ENCODE assay signal across 11 cellular contexts in genomic region chr16:85988723-85989313, GRCh38.
DNase-seq lines count a peak whose midpoint lies in the region; ATAC-seq and TF ChIP-seq lines count a peak whose summit lies in the region.
"Had no signal": no experiment of that assay in that cellular context is flagged by ENCODE, and none has a peak within 500 bp of the region (broad histone marks: within the 10 kb centered on the region; RNA-seq: fewer than 3 reads in every experiment).

No MANE protein-coding gene starts in this region.

- peaks cover 100% of the 10 kb centered on the region for H3K4me1 ChIP-seq in DOHH2 (ENCODE audit: control insufficient read depth, low read length)
- no peaks in the 10 kb centered on the region for H3K4me1 ChIP-seq in testis
- no peaks in the 10 kb centered on the region for H3K4me1 ChIP-seq in HAP-1

- peaks cover 3% of the 10 kb centered on the region; the same call in 1 of the 2 replicates for H3K27me3 ChIP-seq in DOHH2 (ENCODE audit: control insufficient read depth, low read length)
- H3K27me3 ChIP-seq in testis, result no peaks in the 10 kb centered on the region
- peaks cover 38% of the 10 kb centered on the region for H3K27me3 ChIP-seq in HAP-1 (ENCODE audit: low read depth)

- in situ Hi-C loops in HAP-1 (cut with MboI; ENCODE audit: low sequenced_read_pairs) (loop anchor here (5.0 kb wide), 1 partner anchor 167 kb away; no protein-coding TSS in a partner anchor), G401 (cut with HindIII; ENCODE audit: low sequenced_read_pairs) (no loop called here)

- H3K36me3 Mint-ChIP-seq in activated naive CD8-positive, alpha-beta T cell treated with anti-CD3 and anti-CD28 coated beads, Interleukin-2, amount 10 ng/mL, durations not matched to agents 7 days and 5 days, result no peaks in the 10 kb centered on the region

- peaks cover 33% of the 10 kb centered on the region for H3F3A ChIP-seq in DOHH2 (ENCODE audit: control insufficient read depth, insufficient read depth)

- peaks cover 40% of the 10 kb centered on the region for H3K4me1 Mint-ChIP-seq in activated naive CD8-positive, alpha-beta T cell treated with anti-CD3 and anti-CD28 coated beads, Interleukin-2, amount 10 ng/mL, durations not matched to agents 7 days and 5 days

- peak overlapping the region; percentile 72 for H3K4me2 ChIP-seq in DOHH2 (ENCODE audit: low read length)

- peak overlapping the region; percentile 68 for H3K27ac Mint-ChIP-seq in activated naive CD8-positive, alpha-beta T cell treated with anti-CD3 and anti-CD28 coated beads, Interleukin-2, amount 10 ng/mL, durations not matched to agents 7 days and 5 days
- H3K27ac Mint-ChIP-seq: CD4-positive, alpha-beta T cell had no signal

- no peaks in the 10 kb centered on the region for H3K79me2 ChIP-seq in DOHH2 (ENCODE audit: control insufficient read depth, low read length)

- intact Hi-C loops in testis (cut with DNase I; ENCODE audit: low total_unique reads), result loop anchor here (10.0 kb wide), 1 partner anchor 164 kb away; no protein-coding TSS in a partner anchor

- H3K9me3 ChIP-seq in DOHH2 (ENCODE audit: control insufficient read depth, insufficient read depth, low read length) (no peaks in the 10 kb centered on the region), testis (no peaks in the 10 kb centered on the region), HAP-1 (no peaks in the 10 kb centered on the region)

- TF ChIP-seq CTCF in DOHH2 (IDR thresholded peaks at IDR 0.05; ENCODE audit: low read depth, low read length, poor library complexity, severe bottlenecking) (no peak), testis (IDR thresholded peaks at IDR 0.05) (no peak)

- H3K4me3 Mint-ChIP-seq in activated naive CD8-positive, alpha-beta T cell treated with anti-CD3 and anti-CD28 coated beads, Interleukin-2, amount 10 ng/mL, durations not matched to agents 7 days and 5 days, result peak overlapping the region; percentile 32
- H3K4me3 Mint-ChIP-seq: CD4-positive, alpha-beta T cell had no signal

- H3K9me2 ChIP-seq in DOHH2 (replicated peaks; ENCODE audit: control insufficient read depth, low read length), result no peaks in the 10 kb centered on the region

- H3K4me3 ChIP-seq in DOHH2 (ENCODE audit: low read length), result peak overlapping the region; percentile 55
- H3K4me3 ChIP-seq in testis, result no peak overlapping the region
- no peak overlapping the region for H3K4me3 ChIP-seq in HAP-1
- H3K4me3 ChIP-seq: K562 had no signal

- TF ChIP-seq POLR2A in GM19193 (IDR thresholded peaks at IDR 0.05; ENCODE audit: extremely low read depth, insufficient read depth, insufficient read length) (peak; percentile 48), testis (IDR thresholded peaks at IDR 0.05) (no peak)

- WGBS in testis, 2 donors, result 60 to 67% methylated on average over 13 of the region's 13 CpGs

- DNase-seq in activated naive CD8-positive, alpha-beta T cell treated with anti-CD3 and anti-CD28 coated beads, Interleukin-2, amount 10 ng/mL, durations not matched to agents 7 days and 5 days, result no peak
- DNase-seq in testis, result no peak
- no peak for DNase-seq in HAP-1 (ENCODE audit: low spot score in 2 of 2)
- no peak for DNase-seq in G401 (ENCODE audit: low spot score)
- DNase-seq: OCI-M1 had no signal

- H3K36me3 ChIP-seq in DOHH2 (ENCODE audit: control insufficient read depth, low read length), result no peaks in the 10 kb centered on the region
- no peaks in the 10 kb centered on the region for H3K36me3 ChIP-seq in testis (ENCODE audit: low read depth, missing control alignments)
- H3K36me3 ChIP-seq in HAP-1 (replicated peaks), result no peaks in the 10 kb centered on the region

- H3K9me3 Mint-ChIP-seq in activated naive CD8-positive, alpha-beta T cell treated with anti-CD3 and anti-CD28 coated beads, Interleukin-2, amount 10 ng/mL, durations not matched to agents 7 days and 5 days, result no peaks in the 10 kb centered on the region
- H3K9me3 Mint-ChIP-seq: CD4-positive, alpha-beta T cell had no signal

- POLR2A ChIA-PET in activated naive CD8-positive, alpha-beta T cell treated with anti-CD3 and anti-CD28 coated beads, Interleukin-2, amount 10 ng/mL, durations not matched to agents 7 days and 5 days (lab: Charles Lee), result interaction anchor here (0.9 to 3.9 kb wide), 3 partner anchors 87 to 167 kb away, joined by 3 to 20 read pairs (median 3); partner anchors contain the start of gene IRF8

- H3K27ac ChIP-seq in DOHH2 (ENCODE audit: low read depth, low read length) (peak overlapping the region; percentile 86), testis (no peak overlapping the region)

- ATAC-seq in HG03135 (IDR thresholded peaks at IDR 0.05; ENCODE audit: unreplicated experiment) (peak; percentile 38), HG02938 (IDR thresholded peaks at IDR 0.05; ENCODE audit: unreplicated experiment) (no peak)
- ATAC-seq in activated naive CD8-positive, alpha-beta T cell treated with anti-CD3 and anti-CD28 coated beads, Interleukin-2, amount 10 ng/mL, durations not matched to agents 7 days and 5 days (ENCODE audit: low read depth), result no peak
- ATAC-seq: K562 had no signal

- no peaks in the 10 kb centered on the region for H4K20me1 ChIP-seq in DOHH2 (ENCODE audit: control insufficient read depth, insufficient read depth, low read depth, low read length)

- H3K27me3 Mint-ChIP-seq in activated naive CD8-positive, alpha-beta T cell treated with anti-CD3 and anti-CD28 coated beads, Interleukin-2, amount 10 ng/mL, durations not matched to agents 7 days and 5 days, result no peaks in the 10 kb centered on the region
